Comparison of ENCODE assay signal across 17 cellular contexts in the genomic region with DNA sequence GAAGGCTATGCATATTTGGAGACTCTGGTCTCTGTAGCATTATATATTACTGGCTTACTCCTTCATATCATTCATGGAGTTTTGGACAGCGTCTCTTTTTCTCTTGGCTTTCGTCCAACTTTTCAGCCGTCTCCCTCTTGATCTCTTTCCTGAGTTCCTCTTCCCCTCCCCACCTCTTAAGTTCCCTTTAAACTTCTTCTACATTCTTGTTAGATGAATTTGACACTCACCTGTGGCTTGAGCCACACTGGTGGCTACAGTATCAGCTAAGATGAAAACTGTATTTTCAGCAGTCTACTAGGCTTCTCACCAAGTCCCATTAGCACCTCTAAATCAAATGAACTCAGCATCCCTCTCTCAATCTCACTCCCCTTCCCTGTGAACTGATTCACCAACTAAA.
DNase-seq lines count a peak whose midpoint lies in the region; ATAC-seq, FAIRE-seq and TF ChIP-seq lines count a peak whose summit lies in the region.
"Had no signal": no experiment of that assay in that cellular context is flagged by ENCODE, and none has a peak within 500 bp of the region (broad histone marks: within the 10 kb centered on the region; RNA-seq: fewer than 3 reads in every experiment).

No MANE protein-coding gene starts in this region.

- no peak for ATAC-seq in heart right ventricle
- no peak for ATAC-seq in HG03175 (IDR thresholded peaks at IDR 0.05; ENCODE audit: unreplicated experiment)
- no peak for ATAC-seq in GM21717 (IDR thresholded peaks at IDR 0.05; ENCODE audit: unreplicated experiment)
- no peak for ATAC-seq in left colon
- ATAC-seq: activated naive CD4-positive, alpha-beta T cell treated with anti-CD3 and anti-CD28 coated beads, Interleukin-2, amount 50 U/mL, for 72 hours had no signal

- no peak for TF ChIP-seq CTCF in cardiac muscle cell (IDR thresholded peaks at IDR 0.05; ENCODE audit: low read depth, low read length)
- no peak for TF ChIP-seq CTCF in heart right ventricle (IDR thresholded peaks at IDR 0.05)
- no peak for TF ChIP-seq CTCF in bronchial epithelial cell (IDR thresholded peaks at IDR 0.05; ENCODE audit: insufficient read depth, low read length, severe bottlenecking)

- no peak for FAIRE-seq in bronchial epithelial cell (lab: Jason Lieb, UNC)
- FAIRE-seq: islet of Langerhans had no signal

- no peaks in the 10 kb centered on the region for H3K27me3 ChIP-seq in cardiac muscle cell
- no peaks in the 10 kb centered on the region for H3K27me3 ChIP-seq in heart right ventricle
- no peaks in the 10 kb centered on the region for H3K27me3 ChIP-seq in bronchial epithelial cell (ENCODE audit: control insufficient read depth, insufficient read depth, low read length)
- H3K27me3 ChIP-seq: neural progenitor cell, vagina had no signal

- H3K36me3 ChIP-seq in cardiac muscle cell, result no peaks in the 10 kb centered on the region
- no peaks in the 10 kb centered on the region for H3K36me3 ChIP-seq in heart right ventricle
- H3K36me3 ChIP-seq in bronchial epithelial cell (ENCODE audit: control insufficient read depth, insufficient read depth, low read length), result no peaks in the 10 kb centered on the region
- H3K36me3 ChIP-seq: neural progenitor cell, vagina had no signal

- intact Hi-C loops in heart right ventricle (cut with DNase I) (no loop called here), left colon (cut with DNase I, micrococcal nuclease) (no loop called here)

- DNase-seq in cardiac muscle cell (ENCODE audit: low read depth in 1 of 2, low spot score in 1 of 2) (peak; percentile 16 to 53), heart right ventricle (no peak), RPMI7951 (ENCODE audit: low read depth) (peak; percentile 37), bronchial epithelial cell (ENCODE audit: low read depth) (peak; percentile 10), ureter (ENCODE audit: low spot score) (no peak), left colon (no peak)
- DNase-seq: activated CD4-positive, alpha-beta T cell treated with anti-CD3 and anti-CD28 coated beads for 48 hours; KG1; NCI-H1694 treated with DMSO at 0.1 percent for 48 hours; NCI-H526 treated with DMSO at 0.1 percent for 48 hours; stimulated activated CD4-positive, alpha-beta T cell treated with anti-CD3 and anti-CD28 coated beads, Interleukin-15, amount 100 ng/mL, for 24 hours had no signal

- no peaks in the 10 kb centered on the region for H3K4me1 ChIP-seq in cardiac muscle cell (ENCODE audit: low read depth)
- H3K4me1 ChIP-seq in heart right ventricle, result no peaks in the 10 kb centered on the region
- H3K4me1 ChIP-seq: neural progenitor cell, vagina had no signal

- WGBS in heart right ventricle, 2 donors, result 6 to 8% methylated on average over 3 of the region's 3 CpGs

- H3K27ac ChIP-seq in cardiac muscle cell (no peak overlapping the region), heart right ventricle (no peak overlapping the region)
- H3K27ac ChIP-seq: neural progenitor cell, vagina had no signal

- H3K9me3 ChIP-seq in cardiac muscle cell (ENCODE audit: low read depth) (no peaks in the 10 kb centered on the region), heart right ventricle (no peaks in the 10 kb centered on the region)
- H3K9me3 ChIP-seq: vagina had no signal

- no peak overlapping the region for H3K4me3 ChIP-seq in cardiac muscle cell
- no peak overlapping the region for H3K4me3 ChIP-seq in heart right ventricle
- H3K4me3 ChIP-seq in bronchial epithelial cell (ENCODE audit: low read depth, low read length), result no peak overlapping the region
- H3K4me3 ChIP-seq: neural progenitor cell, vagina had no signal

Comparison
In these comparisons a context has a peak if more than half of its experiments do, and no peak if none do; other contexts are left out.
1. DNase-seq: peak in cardiac muscle cell (2 of 2), RPMI7951 (single experiment) and bronchial epithelial cell (single experiment); none in heart right ventricle (0 of 2), ureter (single experiment) and left colon (0 of 2).